ENCODE assay signal across 18 cellular contexts in the genomic region with DNA sequence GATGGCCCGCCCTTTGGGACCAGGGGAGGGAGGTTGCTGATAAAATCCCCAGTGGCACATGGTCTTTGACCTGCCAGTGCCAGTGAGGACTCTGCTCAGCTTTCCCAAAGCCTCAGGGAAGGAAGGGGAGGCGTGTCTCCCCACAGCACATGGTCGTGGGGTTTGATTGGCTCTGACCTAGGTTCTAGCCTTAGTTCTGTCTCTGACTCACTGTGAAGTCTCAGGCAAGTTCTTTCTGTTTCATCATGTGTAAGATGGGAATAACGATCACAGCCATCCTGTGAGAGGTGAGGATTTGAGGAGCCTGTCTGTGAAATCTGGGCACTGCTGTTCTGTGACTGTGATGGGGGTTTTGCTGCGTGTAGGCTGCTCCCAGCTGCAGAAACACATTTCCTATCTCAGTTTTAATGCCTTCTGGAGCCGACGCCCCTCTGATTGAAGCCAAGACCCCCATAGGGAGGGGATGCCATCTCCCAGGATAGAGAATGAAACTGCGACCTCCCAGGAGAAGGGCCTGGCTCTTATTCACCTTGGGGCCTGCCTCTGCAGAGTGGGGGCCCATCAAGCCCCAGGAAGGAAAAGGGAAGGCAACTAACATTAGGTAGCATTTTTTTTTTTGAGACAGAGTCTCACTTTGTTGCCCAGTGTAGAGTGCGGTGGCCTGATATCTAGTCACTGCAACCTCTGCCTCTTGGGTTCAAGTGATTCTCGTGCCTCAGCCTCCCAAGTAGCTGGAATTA.
DNase-seq lines count a peak whose midpoint lies in the region; FAIRE-seq and TF ChIP-seq lines count a peak whose summit lies in the region.
"Had no signal": no experiment of that assay in that cellular context is flagged by ENCODE, and none has a peak within 500 bp of the region (broad histone marks: within the 10 kb centered on the region; RNA-seq: fewer than 3 reads in every experiment).

No MANE protein-coding gene starts in this region.

- H3K9ac ChIP-seq in astrocyte (ENCODE audit: low read length): no peak overlapping the region
- H3K9ac ChIP-seq in keratinocyte (ENCODE audit: control insufficient read depth, extremely low read depth, insufficient read depth, low read length): peak overlapping the region; percentile 54

- WGBS in thyroid gland, 2 donors: 82 to 88% methylated on average over 10 of the region's 10 CpGs

- H3K9me1 ChIP-seq in keratinocyte (ENCODE audit: control insufficient read depth, extremely low read depth, insufficient read depth, low read length): no peaks in the 10 kb centered on the region

- POLR2A ChIA-PET in MCF 10A (lab: Yijun Ruan, JAX): no interaction called here

- H3K4me3 ChIP-seq in breast epithelium: no peak overlapping the region
- H3K4me3 ChIP-seq in astrocyte (ENCODE audit: insufficient read depth, low read depth, low read length): no peak overlapping the region
- no peak overlapping the region for H3K4me3 ChIP-seq in keratinocyte (ENCODE audit: control insufficient read depth in 2 of 3, extremely low read depth in 1 of 3, insufficient read depth in 2 of 3, low read depth in 1 of 3, low read length in 3 of 3)
- no peak overlapping the region for H3K4me3 ChIP-seq in thyroid gland (replicated peaks in 1 of 3)
- H3K4me3 ChIP-seq: cardiac muscle cell had no signal

- H3K9me3 Mint-ChIP-seq in MCF 10A (ENCODE audit: unreplicated experiment) (no peaks in the 10 kb centered on the region), astrocyte (ENCODE audit: unreplicated experiment) (peaks cover 7% of the 10 kb centered on the region)
- H3K9me3 Mint-ChIP-seq: immature natural killer cell had no signal

- no peak overlapping the region for H3K27ac Mint-ChIP-seq in MCF 10A (ENCODE audit: low read depth, unreplicated experiment)
- H3K27ac Mint-ChIP-seq in astrocyte (ENCODE audit: unreplicated experiment): peak overlapping the region; percentile 37
- H3K27ac Mint-ChIP-seq: immature natural killer cell had no signal

- peaks cover 5% of the 10 kb centered on the region for H3K36me3 Mint-ChIP-seq in MCF 10A (ENCODE audit: insufficient read depth, unreplicated experiment)
- H3K36me3 Mint-ChIP-seq in astrocyte (ENCODE audit: low read depth, unreplicated experiment): no peaks in the 10 kb centered on the region
- H3K36me3 Mint-ChIP-seq: immature natural killer cell had no signal

- H3K27ac ChIP-seq in breast epithelium: no peak overlapping the region
- no peak overlapping the region for H3K27ac ChIP-seq in astrocyte (ENCODE audit: low read depth, low read length)
- H3K27ac ChIP-seq in keratinocyte (ENCODE audit: control insufficient read depth, insufficient read depth, low read length): peak overlapping the region; percentile 80
- no peak overlapping the region for H3K27ac ChIP-seq in thyroid gland
- no peak overlapping the region for H3K27ac ChIP-seq in caudate nucleus (ENCODE audit: low read depth, low read length)
- H3K27ac ChIP-seq: cardiac muscle cell had no signal

- intact Hi-C loops in MCF 10A (cut with micrococcal nuclease) (no loop called here), breast epithelium (cut with DNase I; ENCODE audit: low total_unique reads) (no loop called here), thyroid gland (cut with DNase I) (no loop called here)

- H3K27me3 Mint-ChIP-seq in MCF 10A (ENCODE audit: insufficient read depth, unreplicated experiment): no peaks in the 10 kb centered on the region
- H3K27me3 Mint-ChIP-seq in astrocyte (ENCODE audit: low read depth, unreplicated experiment): peaks cover 3% of the 10 kb centered on the region

- H3K4me1 Mint-ChIP-seq in MCF 10A (ENCODE audit: insufficient read depth, unreplicated experiment) (peaks cover 21% of the 10 kb centered on the region), astrocyte (ENCODE audit: low read depth, unreplicated experiment) (peaks cover 33% of the 10 kb centered on the region)
- H3K4me1 Mint-ChIP-seq: immature natural killer cell; stimulated activated naive CD8-positive, alpha-beta T cell treated with anti-CD3 and anti-CD28 coated beads, Interleukin-15, amount 100 ng/mL, for 72 hours had no signal

- no peaks in the 10 kb centered on the region for H4K20me1 ChIP-seq in astrocyte (ENCODE audit: insufficient read depth, low read length)
- H4K20me1 ChIP-seq in keratinocyte (ENCODE audit: control insufficient read depth, extremely low read depth, insufficient read depth, low read length): no peaks in the 10 kb centered on the region

- CTCF ChIA-PET in MCF 10A (lab: Yijun Ruan, JAX): interaction anchor here (0.9 kb wide), 1 partner anchor 933 kb away, joined by 3 read pairs; no protein-coding TSS in a partner anchor

- no peaks in the 10 kb centered on the region for H3K36me3 ChIP-seq in breast epithelium
- H3K36me3 ChIP-seq in astrocyte (ENCODE audit: insufficient read depth, low read length): no peaks in the 10 kb centered on the region
- no peaks in the 10 kb centered on the region for H3K36me3 ChIP-seq in keratinocyte (ENCODE audit: control insufficient read depth in 2 of 2, extremely low read depth in 1 of 2, insufficient read depth in 2 of 2, low read length in 2 of 2)
- H3K36me3 ChIP-seq in thyroid gland: no peaks in the 10 kb centered on the region
- H3K36me3 ChIP-seq: cardiac muscle cell had no signal

- TF ChIP-seq CTCF in MCF 10A (IDR thresholded peaks at IDR 0.05; ENCODE audit: unreplicated experiment) (no peak), breast epithelium (IDR thresholded peaks at IDR 0.05) (no peak), astrocyte (IDR thresholded peaks at IDR 0.05; ENCODE audit: insufficient read depth, low read depth, low read length) (no peak), keratinocyte (optimal IDR thresholded peaks at IDR 0.05 in 1 of 3, IDR thresholded peaks at IDR 0.05 in 1 of 3, conservative IDR thresholded peaks at IDR 0.05 in 1 of 3; ENCODE audit: extremely low read depth in 1 of 3, insufficient read depth in 2 of 3, low read length in 3 of 3) (no peak), thyroid gland (IDR thresholded peaks at IDR 0.05) (no peak)

- BruUV-seq in MCF 10A (replicated peaks; lab: Mats Ljungman, UMichigan): no TSS peak

- FAIRE-seq in astrocyte (lab: Jason Lieb, UNC): no peak
- peak; percentile 87 for FAIRE-seq in keratinocyte (lab: Jason Lieb, UNC)

- DNase-seq in MCF 10A (ENCODE audit: unreplicated experiment) (peak; percentile 76), breast epithelium (ENCODE audit: low spot score in 2 of 2) (no peak), astrocyte (ENCODE audit: low read depth) (no peak), keratinocyte (ENCODE audit: low read depth, low spot score) (no peak), thyroid gland (no peak), amygdala (lab: John Stamatoyannopoulos, UW) (no peak), caudate nucleus (lab: John Stamatoyannopoulos, UW) (no peak)
- no peak for DNase-seq in stimulated activated CD4-positive, alpha-beta T cell treated with anti-CD3 and anti-CD28 coated beads, Interleukin-2, amount 100 ng/mL, for 24 hours
- DNase-seq: 8988T; activated naive CD4-positive, alpha-beta T cell treated with anti-CD3 and anti-CD28 coated beads, Interleukin-2, amount 50 U/mL, for 16 hours; GF-D8; immature natural killer cell; midbrain; NCI-H2029; NCI-H748 treated with DMSO at 0.1 percent for 48 hours; stimulated activated naive CD8-positive, alpha-beta T cell treated with anti-CD3 and anti-CD28 coated beads, Interleukin-15, amount 100 ng/mL, for 72 hours; T-helper 2 cell had no signal

- no peaks in the 10 kb centered on the region for H3K27me3 ChIP-seq in breast epithelium
- H3K27me3 ChIP-seq in astrocyte (ENCODE audit: insufficient read depth, low read length): no peaks in the 10 kb centered on the region
- no peaks in the 10 kb centered on the region for H3K27me3 ChIP-seq in keratinocyte (ENCODE audit: control insufficient read depth, extremely low read depth, insufficient read depth, low read length)
- no peaks in the 10 kb centered on the region for H3K27me3 ChIP-seq in thyroid gland
- H3K27me3 ChIP-seq: cardiac muscle cell had no signal

- H3K4me2 ChIP-seq in astrocyte (ENCODE audit: low read length) (no peak overlapping the region), keratinocyte (ENCODE audit: control insufficient read depth, extremely low read depth, insufficient read depth, low read depth, low read length) (peak overlapping the region; percentile 71)

- H3K4me1 ChIP-seq in breast epithelium (no peaks in the 10 kb centered on the region), astrocyte (ENCODE audit: insufficient read depth, low read length) (no peaks in the 10 kb centered on the region), keratinocyte (ENCODE audit: control insufficient read depth, extremely low read depth, insufficient read depth, low read length) (peaks cover 25% of the 10 kb centered on the region), thyroid gland (peaks cover 25 to 36% of the 10 kb centered on the region in 2 donors)

- dilution Hi-C loops in keratinocyte (cut with MboI; ENCODE audit: extremely low pct_ligation_motif_present, low sequenced_read_pairs): no loop called here

- H3K9me3 ChIP-seq in breast epithelium (no peaks in the 10 kb centered on the region), astrocyte (ENCODE audit: insufficient read depth, low read depth, low read length) (no peaks in the 10 kb centered on the region), keratinocyte (ENCODE audit: control insufficient read depth, low read depth, low read length) (no peaks in the 10 kb centered on the region), thyroid gland (no peaks in the 10 kb centered on the region)

- H2AFZ ChIP-seq in astrocyte (ENCODE audit: low read depth, low read length): no peak overlapping the region
- peak overlapping the region; percentile 24 for H2AFZ ChIP-seq in keratinocyte (ENCODE audit: control insufficient read depth, low read length)

- H3K79me2 ChIP-seq in astrocyte (ENCODE audit: insufficient read depth, low read length) (no peaks in the 10 kb centered on the region), keratinocyte (ENCODE audit: control insufficient read depth, insufficient read depth, low read length) (no peaks in the 10 kb centered on the region)

- TF ChIP-seq POLR2A in breast epithelium (IDR thresholded peaks at IDR 0.05): no peak
- no peak for TF ChIP-seq POLR2A in thyroid gland (IDR thresholded peaks at IDR 0.05)

- H3K4me3 Mint-ChIP-seq in MCF 10A (ENCODE audit: unreplicated experiment) (no peak overlapping the region), astrocyte (ENCODE audit: unreplicated experiment) (no peak overlapping the region)
- H3K4me3 Mint-ChIP-seq: immature natural killer cell; stimulated activated naive CD8-positive, alpha-beta T cell treated with anti-CD3 and anti-CD28 coated beads, Interleukin-15, amount 100 ng/mL, for 72 hours had no signal
